ENCODE assay signal across 18 cellular contexts in genomic region chr18:11985532-11985931, GRCh38. TPM values are rescaled to one million over a fixed set of nuclear protein-coding genes. Genes with fewer than 3 reads are reported as not detected.
DNase-seq lines count a peak whose midpoint lies in the region; ATAC-seq, FAIRE-seq and TF ChIP-seq lines count a peak whose summit lies in the region.
"Had no signal": no experiment of that assay in that cellular context is flagged by ENCODE, and none has a peak within 500 bp of the region (broad histone marks: within the 10 kb centered on the region; RNA-seq: fewer than 3 reads in every experiment).

No MANE protein-coding gene starts in this region.

- WGBS in heart left ventricle, 4 donors, result 53 to 57% (median 54%) methylated on average over 3 of the region's 3 CpGs

- POLR2A ChIA-PET in T-cell (lab: Charles Lee), result interaction anchor here in 1 of 2 donors (0.6 kb wide), 1 partner anchor 10 kb away, joined by 4 read pairs; no protein-coding TSS in a partner anchor

- H3K9ac ChIP-seq in keratinocyte (ENCODE audit: control insufficient read depth, extremely low read depth, insufficient read depth, low read length), result no peak overlapping the region

- ATAC-seq in heart left ventricle (no peak), T-cell (replicated peaks in 1 of 4) (no peak), natural killer cell (no peak)
- ATAC-seq in stimulated activated naive B cell treated with anti-CD40 and anti-IgM and Interleukin-4, amounts not matched to agents 10 μg/mL and 1 μg/mL and 100 μg/mL, for 72 hours (replicated peaks), result no peak

- no peak for TF ChIP-seq POLR2A in heart left ventricle (IDR thresholded peaks at IDR 0.05)

- no peaks in the 10 kb centered on the region for H3K79me2 ChIP-seq in keratinocyte (ENCODE audit: control insufficient read depth, insufficient read depth, low read length)

- H3K36me3 Mint-ChIP-seq in T-cell (no peaks in the 10 kb centered on the region), natural killer cell (no peaks in the 10 kb centered on the region)
- H3K36me3 Mint-ChIP-seq in stimulated activated naive B cell treated with anti-CD40 and anti-IgM and Interleukin-4, amounts not matched to agents 10 μg/mL and 1 μg/mL and 100 μg/mL, for 72 hours, result peaks cover 0 to 4% of the 10 kb centered on the region in 2 donors

- H3K4me3 Mint-ChIP-seq in T-cell (no peak overlapping the region), natural killer cell (no peak overlapping the region)
- no peak overlapping the region for H3K4me3 Mint-ChIP-seq in stimulated activated naive B cell treated with anti-CD40 and anti-IgM and Interleukin-4, amounts not matched to agents 10 μg/mL and 1 μg/mL and 100 μg/mL, for 72 hours
- H3K4me3 Mint-ChIP-seq: B cell had no signal

- H3K27me3 Mint-ChIP-seq in T-cell, result no peaks in the 10 kb centered on the region
- no peaks in the 10 kb centered on the region for H3K27me3 Mint-ChIP-seq in stimulated activated naive B cell treated with anti-CD40 and anti-IgM and Interleukin-4, amounts not matched to agents 10 μg/mL and 1 μg/mL and 100 μg/mL, for 72 hours
- H3K27me3 Mint-ChIP-seq in natural killer cell (ENCODE audit: low read depth in 2 of 2), result no peaks in the 10 kb centered on the region
- H3K27me3 Mint-ChIP-seq: B cell had no signal

- H3K9me3 ChIP-seq in left ventricle myocardium inferior (replicated peaks), result no peaks in the 10 kb centered on the region
- H3K9me3 ChIP-seq in heart left ventricle, result no peaks in the 10 kb centered on the region
- no peaks in the 10 kb centered on the region for H3K9me3 ChIP-seq in keratinocyte (ENCODE audit: control insufficient read depth, low read depth, low read length)
- H3K9me3 ChIP-seq: SJCRH30 had no signal

- no peaks in the 10 kb centered on the region for H3K27me3 ChIP-seq in left ventricle myocardium inferior (ENCODE audit: low read depth)
- no peaks in the 10 kb centered on the region for H3K27me3 ChIP-seq in heart left ventricle
- no peaks in the 10 kb centered on the region for H3K27me3 ChIP-seq in keratinocyte (ENCODE audit: control insufficient read depth, extremely low read depth, insufficient read depth, low read length)
- H3K27me3 ChIP-seq: SJCRH30 had no signal

- H3K9me3 Mint-ChIP-seq in T-cell (no peaks in the 10 kb centered on the region), natural killer cell (no peaks in the 10 kb centered on the region)
- no peaks in the 10 kb centered on the region for H3K9me3 Mint-ChIP-seq in stimulated activated naive B cell treated with anti-CD40 and anti-IgM and Interleukin-4, amounts not matched to agents 10 μg/mL and 1 μg/mL and 100 μg/mL, for 72 hours

- DNase-seq in left ventricle myocardium inferior (no peak), heart left ventricle (no peak), keratinocyte (ENCODE audit: low read depth, low spot score) (no peak), posterior vena cava (ENCODE audit: low spot score) (peak; percentile 20), urothelium cell line (ENCODE audit: low spot score) (no peak), T-cell (no peak), natural killer cell (no peak)
- no peak for DNase-seq in stimulated activated naive B cell treated with anti-CD40 and anti-IgM and Interleukin-4, amounts not matched to agents 10 μg/mL and 1 μg/mL and 100 μg/mL, for 72 hours
- DNase-seq: GDM1, HCEC 1CT, KG1, NCI-H1105 treated with DMSO at 0.1 percent for 48 hours, NCI-H1694, NCI-H226, NCI-H524 treated with DMSO at 0.1 percent for 48 hours, PC-9, SJCRH30 had no signal

- H3K27ac Mint-ChIP-seq in T-cell, result no peak overlapping the region
- no peak overlapping the region for H3K27ac Mint-ChIP-seq in stimulated activated naive B cell treated with anti-CD40 and anti-IgM and Interleukin-4, amounts not matched to agents 10 μg/mL and 1 μg/mL and 100 μg/mL, for 72 hours
- no peak overlapping the region for H3K27ac Mint-ChIP-seq in natural killer cell
- H3K27ac Mint-ChIP-seq: B cell had no signal

- H3K4me3 ChIP-seq in left ventricle myocardium inferior (no peak overlapping the region), heart left ventricle (no peak overlapping the region), keratinocyte (ENCODE audit: control insufficient read depth in 2 of 3, extremely low read depth in 1 of 3, insufficient read depth in 2 of 3, low read depth in 1 of 3, low read length in 3 of 3) (no peak overlapping the region)
- H3K4me3 ChIP-seq: PC-9, SJCRH30 had no signal

- FAIRE-seq in keratinocyte (lab: Jason Lieb, UNC) (peak; percentile 17), urothelium cell line (lab: Jason Lieb, UNC) (peak; percentile 88)

- H3K4me2 ChIP-seq in keratinocyte (ENCODE audit: control insufficient read depth, extremely low read depth, insufficient read depth, low read depth, low read length), result no peak overlapping the region
- H3K4me2 ChIP-seq: PC-9 had no signal

- H3K27ac ChIP-seq in left ventricle myocardium inferior (replicated peaks) (peak overlapping the region; percentile 86), heart left ventricle (peak overlapping the region in 6 of 12 donors; percentile 2 to 82 (median 40)), keratinocyte (ENCODE audit: control insufficient read depth, insufficient read depth, low read length) (no peak overlapping the region)
- H3K27ac ChIP-seq: PC-9, SJCRH30 had no signal

- CTCF ChIA-PET in T-cell (lab: Charles Lee), result interaction anchor here (0.5 to 1.0 kb wide), 2 partner anchors 10 to 21 kb away, joined by 3 read pairs; no protein-coding TSS in a partner anchor

- dilution Hi-C loops in keratinocyte (cut with MboI; ENCODE audit: extremely low pct_ligation_motif_present, low sequenced_read_pairs), result no loop called here

- intact Hi-C loops in left ventricle myocardium inferior (cut with micrococcal nuclease), result no loop called here
- intact Hi-C loops in heart left ventricle (cut with DNase I), result no loop called here
- intact Hi-C loops in posterior vena cava (cut with DNase I), result no loop called here
- intact Hi-C loops in natural killer cell (cut with micrococcal nuclease), result loop anchor here (10.0 kb wide), 1 partner anchor 389 kb away; the partner anchor contains the start of gene AFG3L2

- no peak for TF ChIP-seq CTCF in left ventricle myocardium inferior (IDR thresholded peaks at IDR 0.05; ENCODE audit: borderline replicate concordance)
- TF ChIP-seq CTCF in heart left ventricle (IDR thresholded peaks at IDR 0.05), result no peak
- TF ChIP-seq CTCF in keratinocyte (optimal IDR thresholded peaks at IDR 0.05 in 1 of 3, IDR thresholded peaks at IDR 0.05 in 1 of 3, conservative IDR thresholded peaks at IDR 0.05 in 1 of 3; ENCODE audit: extremely low read depth in 1 of 3, insufficient read depth in 2 of 3, low read length in 3 of 3), result no peak
- TF ChIP-seq CTCF in natural killer cell (IDR thresholded peaks at IDR 0.05), result no peak

- H3K4me1 ChIP-seq in left ventricle myocardium inferior (peaks cover 87% of the 10 kb centered on the region), heart left ventricle (peaks cover 0 to 70% (median 16%) of the 10 kb centered on the region in 12 donors), keratinocyte (ENCODE audit: control insufficient read depth, extremely low read depth, insufficient read depth, low read length) (peaks cover 15% of the 10 kb centered on the region)

- no peaks in the 10 kb centered on the region for H3K9me1 ChIP-seq in keratinocyte (ENCODE audit: control insufficient read depth, extremely low read depth, insufficient read depth, low read length)

- H3K36me3 ChIP-seq in left ventricle myocardium inferior (no peaks in the 10 kb centered on the region), heart left ventricle (no peaks in the 10 kb centered on the region), keratinocyte (ENCODE audit: control insufficient read depth in 2 of 2, extremely low read depth in 1 of 2, insufficient read depth in 2 of 2, low read length in 2 of 2) (peaks cover 0 to 4% of the 10 kb centered on the region in 2 experiments)
- H3K36me3 ChIP-seq: SJCRH30 had no signal

- peaks cover 0 to 10% (median 6%) of the 10 kb centered on the region in 3 donors for H3K4me1 Mint-ChIP-seq in T-cell
- peaks cover 8 to 15% of the 10 kb centered on the region in 2 donors for H3K4me1 Mint-ChIP-seq in stimulated activated naive B cell treated with anti-CD40 and anti-IgM and Interleukin-4, amounts not matched to agents 10 μg/mL and 1 μg/mL and 100 μg/mL, for 72 hours
- H3K4me1 Mint-ChIP-seq in natural killer cell, result peaks cover 6 to 11% of the 10 kb centered on the region in 2 donors

- no peaks in the 10 kb centered on the region for H4K20me1 ChIP-seq in keratinocyte (ENCODE audit: control insufficient read depth, extremely low read depth, insufficient read depth, low read length)

- no peak overlapping the region for H2AFZ ChIP-seq in keratinocyte (ENCODE audit: control insufficient read depth, low read length)
- H2AFZ ChIP-seq: PC-9 had no signal

RNA-seq across cellular contexts. Expression of gene IMPA2, which starts 4.2 kb away (rescaled TPM):
- total RNA-seq in left ventricle myocardium inferior (51.5 TPM), heart left ventricle (10 to 100 TPM; 18.1 to 73.0 (median 44.3) TPM), posterior vena cava (10 to 100 TPM; 14.9 to 31.5 TPM), T-cell (10 to 100 TPM in 1 of 5 donors, 1 to 10 TPM in 4; 3.1 to 12.2 (median 5.0) TPM), natural killer cell (1 to 10 TPM; 2.7 to 6.6 (median 3.6) TPM)
- polyA plus RNA-seq in heart left ventricle (10 to 100 TPM; 19.9 to 34.9 TPM), keratinocyte (9.9 to 18.7 TPM (median 17.6 TPM) in 3 replicates)
- polyA plus RNA-seq in keratinocyte (2011; ENCODE audit: low read depth), result 66.4 TPM
- 11.2 and 14.0 TPM in 2 replicates for polyA plus RNA-seq in keratinocyte (2011; cell fraction: cytosol; rRNA removed)
- 11.4 TPM in 2 replicates for polyA plus RNA-seq in keratinocyte (2011; cell fraction: nucleus; rRNA removed)
- polyA plus RNA-seq in keratinocyte (2012; ENCODE audit: low replicate concordance), result 11.0 and 143 TPM in 2 replicates
- 12.0 to 15.1 TPM (median 12.1 TPM) in 3 replicates for polyA minus RNA-seq in keratinocyte
- polyA minus RNA-seq in keratinocyte (2011; cell fraction: cytosol; rRNA and poly(A)+ RNA removed), result 12.5 TPM
- 4.2 and 4.6 TPM in 2 replicates for polyA minus RNA-seq in keratinocyte (2011; cell fraction: nucleus; rRNA and poly(A)+ RNA removed)
